8 cellular contexts compared by ENCODE assay signal in the genomic region with DNA sequence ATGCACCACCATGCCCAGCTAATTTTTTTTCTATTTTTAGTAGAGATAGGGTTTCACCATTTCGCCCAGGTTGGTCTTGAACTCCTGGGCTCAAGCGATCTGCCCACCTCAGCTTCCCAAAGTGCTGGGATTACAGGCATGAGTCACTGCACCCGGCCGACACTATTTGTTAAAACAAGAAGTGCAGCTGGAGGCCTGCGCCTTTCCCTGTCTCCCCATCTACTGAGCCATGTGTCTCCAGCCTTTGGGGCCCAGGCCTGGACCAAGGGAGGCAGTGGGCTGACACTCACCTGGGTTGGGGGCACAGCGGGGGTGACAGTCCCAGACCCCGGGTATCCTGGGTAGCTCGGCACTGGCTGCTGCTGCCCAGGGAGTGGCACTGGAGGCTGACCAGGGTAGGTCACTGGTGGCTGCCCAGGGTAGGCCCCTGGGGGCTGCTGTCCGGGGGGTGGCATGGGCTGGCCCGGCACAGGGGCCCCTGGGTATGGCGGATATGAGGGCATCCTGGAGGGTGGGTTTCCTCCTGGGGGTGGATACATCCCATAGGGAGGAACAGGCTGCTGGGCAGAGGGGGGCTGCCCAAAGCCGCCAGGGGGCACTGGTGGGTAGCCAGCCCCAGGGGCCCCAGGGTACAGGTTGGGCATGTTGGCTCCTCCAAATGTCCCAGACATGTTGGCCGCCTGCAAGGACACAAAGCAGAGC. TPM values are rescaled to one million over a fixed set of nuclear protein-coding genes. Genes with fewer than 3 reads are reported as not detected.
DNase-seq lines count a peak whose midpoint lies in the region; ATAC-seq, FAIRE-seq and TF ChIP-seq lines count a peak whose summit lies in the region.

No MANE protein-coding gene starts in this region.

- no peak for ATAC-seq in HG03521 (IDR thresholded peaks at IDR 0.05; ENCODE audit: unreplicated experiment)

- FAIRE-seq in frontal cortex (lab: Jason Lieb, UNC): no peak

- TF ChIP-seq CTCF in AG10803 (conservative IDR thresholded peaks at IDR 0.05; ENCODE audit: low read length): peak; percentile 27; the same call in 1 of the 2 replicates
- no peak for TF ChIP-seq CTCF in VCaP (conservative IDR thresholded peaks at IDR 0.05)

- DNase-seq in AG10803 (ENCODE audit: low read depth) (no peak), GM19240 (ENCODE audit: insufficient read length, low spot score) (peak; percentile 41), iPS-NIHi11 (ENCODE audit: low spot score) (peak; percentile 73), DMS 273 (lab: John Stamatoyannopoulos, UW; ENCODE audit: unreplicated experiment) (no peak), frontal cortex (ENCODE audit: low spot score in 2 of 2) (no peak), DMS 273 treated with DMSO at 0.1 percent for 48 hours (lab: John Stamatoyannopoulos, UW) (no peak)

- peak overlapping the region; percentile 96; the same call in 1 of the 2 replicates for H3K27ac ChIP-seq in VCaP

- H3K4me3 ChIP-seq in AG10803 (ENCODE audit: low read length): no peak overlapping the region

RNA-seq across cellular contexts. Expression of a gene that starts 36.3 kb away (rescaled TPM):
- total RNA-seq in frontal cortex: 0.82 TPM

RNA-seq across cellular contexts. Expression of a gene that starts 36.5 kb away (rescaled TPM):
- 2.0 TPM for total RNA-seq in frontal cortex

Comparison
In these comparisons a context has a peak if more than half of its experiments do, and no peak if none do; other contexts are left out.
1. DNase-seq: peak in GM19240 (single experiment) and iPS-NIHi11 (single experiment); none in AG10803 (single experiment), DMS 273 (single experiment), frontal cortex (0 of 2) and DMS 273 treated with DMSO at 0.1 percent for 48 hours (single experiment).